Comparison of ENCODE assay signal across 19 cellular contexts in the genomic region with DNA sequence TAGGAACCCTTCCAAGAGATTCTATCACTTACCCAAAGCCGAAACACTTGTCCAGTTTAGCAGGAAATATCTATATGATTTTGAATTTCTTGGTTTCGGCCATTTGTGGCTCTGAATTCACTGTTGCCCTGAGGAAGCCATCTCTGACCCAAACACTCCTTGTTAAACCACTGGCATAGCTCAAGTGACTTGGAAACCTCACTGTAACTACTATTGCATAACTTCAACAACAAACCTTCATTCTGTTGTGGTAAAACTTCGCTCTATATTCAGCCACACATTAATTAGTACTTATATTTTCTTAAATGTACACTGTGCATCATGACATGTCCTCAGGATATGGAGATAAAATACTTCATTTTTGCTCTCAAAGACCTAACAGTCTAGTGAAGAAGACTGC.
DNase-seq lines count a peak whose midpoint lies in the region; ATAC-seq, FAIRE-seq and TF ChIP-seq lines count a peak whose summit lies in the region.
"Had no signal": no experiment of that assay in that cellular context is flagged by ENCODE, and none has a peak within 500 bp of the region (broad histone marks: within the 10 kb centered on the region; RNA-seq: fewer than 3 reads in every experiment).

No MANE protein-coding gene starts in this region.

- no peaks in the 10 kb centered on the region for H3K9me3 Mint-ChIP-seq in CD4-positive, alpha-beta T cell

- TF ChIP-seq POLR2A in endothelial cell of umbilical vein (IDR thresholded peaks at IDR 0.05; ENCODE audit: low read depth, low read length) (no peak), upper lobe of left lung (IDR thresholded peaks at IDR 0.05) (no peak)

- H2AFZ ChIP-seq in endothelial cell of umbilical vein (ENCODE audit: low read depth, low read length): no peak overlapping the region

- dilution Hi-C loops in endothelial cell of umbilical vein (cut with MboI; ENCODE audit: extremely low pct_ligation_motif_present, low sequenced_read_pairs): no loop called here

- CTCF ChIA-PET in endothelial cell of umbilical vein (lab: Charles Lee): interaction anchor here (1.0 to 1.2 kb wide), 2 partner anchors 17 to 222 kb away, joined by 3 to 6 read pairs; no protein-coding TSS in a partner anchor
- CTCF ChIA-PET in CD4-positive, alpha-beta T cell (lab: Charles Lee): no interaction called here

- POLR2A ChIA-PET in endothelial cell of umbilical vein (lab: Charles Lee): no interaction called here
- POLR2A ChIA-PET in CD4-positive, alpha-beta T cell (lab: Charles Lee): no interaction called here

- no peak overlapping the region for H3K27ac Mint-ChIP-seq in CD4-positive, alpha-beta T cell

- H3K4me2 ChIP-seq in endothelial cell of umbilical vein (ENCODE audit: insufficient read depth, low read length): no peak overlapping the region
- H3K4me2 ChIP-seq: BLaER1 had no signal

- FAIRE-seq in endothelial cell of umbilical vein (lab: Jason Lieb, UNC): peak; percentile 50
- FAIRE-seq: GM18507, GM19239, HepG2 had no signal

- no peak for TF ChIP-seq EP300 in upper lobe of left lung (IDR thresholded peaks at IDR 0.05)

- BruUV-seq in endothelial cell of umbilical vein (replicated peaks; lab: Mats Ljungman, UMichigan): no TSS peak

- H3K27ac ChIP-seq in heart right ventricle (peak overlapping the region; percentile 37 to 88 (median 72)), endothelial cell of umbilical vein (ENCODE audit: insufficient read depth, low read depth, low read length) (no peak overlapping the region), lower lobe of right lung (peak overlapping the region; percentile 68), upper lobe of left lung (peak overlapping the region; percentile 34 to 79 (median 78))
- H3K27ac ChIP-seq in CD4-positive, alpha-beta T cell (ENCODE audit: low read depth, low read length): no peak overlapping the region
- H3K27ac ChIP-seq: BLaER1, Peyer's patch had no signal

- H3K27me3 ChIP-seq in heart right ventricle: no peaks in the 10 kb centered on the region
- H3K27me3 ChIP-seq in endothelial cell of umbilical vein (ENCODE audit: control insufficient read depth in 2 of 2, insufficient read depth in 2 of 2, low read length in 2 of 2): no peaks in the 10 kb centered on the region
- no peaks in the 10 kb centered on the region for H3K27me3 ChIP-seq in lower lobe of right lung (ENCODE audit: low read depth)
- H3K27me3 ChIP-seq in upper lobe of left lung: no peaks in the 10 kb centered on the region
- no peaks in the 10 kb centered on the region for H3K27me3 ChIP-seq in CD4-positive, alpha-beta T cell (ENCODE audit: control insufficient read depth, insufficient read depth, low read length)
- H3K27me3 ChIP-seq: BLaER1, Peyer's patch had no signal

- no peak for DNase-seq in heart right ventricle
- DNase-seq in left cardiac atrium: no peak
- DNase-seq in endothelial cell of umbilical vein (ENCODE audit: low read depth, low spot score): peak; percentile 9
- DNase-seq in lower lobe of right lung: no peak
- DNase-seq in upper lobe of left lung: no peak
- no peak for DNase-seq in NCI-H524 (lab: John Stamatoyannopoulos, UW)
- DNase-seq in CD4-positive, alpha-beta T cell: no peak
- DNase-seq: DMS79 treated with DMSO at 0.1 percent for 48 hours, KG1, NCI-H1092, NCI-H2227 treated with DMSO at 0.1 percent for 48 hours, NCI-H524 treated with DMSO at 0.1 percent for 48 hours, Peyer's patch, SHP77 had no signal

- H3K27me3 Mint-ChIP-seq in CD4-positive, alpha-beta T cell: no peaks in the 10 kb centered on the region

- H3K9me3 ChIP-seq in heart right ventricle: no peaks in the 10 kb centered on the region
- H3K9me3 ChIP-seq in endothelial cell of umbilical vein (replicated peaks; ENCODE audit: control insufficient read depth, insufficient read depth, low read length): no peaks in the 10 kb centered on the region
- no peaks in the 10 kb centered on the region for H3K9me3 ChIP-seq in lower lobe of right lung
- no peaks in the 10 kb centered on the region for H3K9me3 ChIP-seq in upper lobe of left lung
- no peaks in the 10 kb centered on the region for H3K9me3 ChIP-seq in CD4-positive, alpha-beta T cell (ENCODE audit: control insufficient read depth, low read length)
- H3K9me3 ChIP-seq: BLaER1, Peyer's patch had no signal

- TF ChIP-seq CTCF in heart right ventricle (IDR thresholded peaks at IDR 0.05): no peak
- no peak for TF ChIP-seq CTCF in endothelial cell of umbilical vein (IDR thresholded peaks at IDR 0.05; ENCODE audit: extremely low read depth in 1 of 2, insufficient read depth in 1 of 2, low read depth in 1 of 2, low read length in 2 of 2)
- no peak for TF ChIP-seq CTCF in lower lobe of right lung (IDR thresholded peaks at IDR 0.05)
- TF ChIP-seq CTCF in upper lobe of left lung (IDR thresholded peaks at IDR 0.05): no peak
- TF ChIP-seq CTCF in CD4-positive, alpha-beta T cell (IDR thresholded peaks at IDR 0.05): no peak

- no peak overlapping the region for H3K9ac ChIP-seq in endothelial cell of umbilical vein (replicated peaks; ENCODE audit: extremely low read depth, insufficient read depth, low read length)
- H3K9ac ChIP-seq: BLaER1 had no signal

- intact Hi-C loops in heart right ventricle (cut with DNase I): loop anchor here in 4 of 10 donors (1.0 to 5.0 kb wide), 3 partner anchors 55 to 63 kb away; a partner anchor contains a TSS
- intact Hi-C loops in left cardiac atrium (cut with DNase I): no loop called here
- intact Hi-C loops in endothelial cell of umbilical vein (cut with micrococcal nuclease): no loop called here
- intact Hi-C loops in lower lobe of right lung (cut with DNase I): no loop called here
- intact Hi-C loops in CD4-positive, alpha-beta T cell (cut with DNase I, micrococcal nuclease): no loop called here

- no peaks in the 10 kb centered on the region for H3K4me1 Mint-ChIP-seq in CD4-positive, alpha-beta T cell (ENCODE audit: low read depth)

- ATAC-seq in heart right ventricle (no peak), left cardiac atrium (no peak), lower lobe of right lung (no peak), upper lobe of left lung (ENCODE audit: low FRiP score in 2 of 2) (no peak), GM19023 (IDR thresholded peaks at IDR 0.05; ENCODE audit: unreplicated experiment) (no peak)
- no peak for ATAC-seq in CD4-positive, alpha-beta T cell (ENCODE audit: poor library complexity)
- ATAC-seq: HepG2 had no signal

- H3K36me3 Mint-ChIP-seq in CD4-positive, alpha-beta T cell (ENCODE audit: low read depth): no peaks in the 10 kb centered on the region

- H3K36me3 ChIP-seq in heart right ventricle (no peaks in the 10 kb centered on the region), endothelial cell of umbilical vein (ENCODE audit: control insufficient read depth in 2 of 2, extremely low read depth in 1 of 2, insufficient read depth in 2 of 2, low read length in 2 of 2) (no peaks in the 10 kb centered on the region), lower lobe of right lung (no peaks in the 10 kb centered on the region), upper lobe of left lung (no peaks in the 10 kb centered on the region)
- H3K36me3 ChIP-seq: BLaER1, Peyer's patch had no signal

- H4K20me1 ChIP-seq in endothelial cell of umbilical vein (replicated peaks; ENCODE audit: control insufficient read depth, extremely low read depth, insufficient read depth, low read length): no peaks in the 10 kb centered on the region
- H4K20me1 ChIP-seq: BLaER1 had no signal

- H3K4me3 Mint-ChIP-seq in CD4-positive, alpha-beta T cell: no peak overlapping the region

- H3K9me1 ChIP-seq in endothelial cell of umbilical vein (replicated peaks; ENCODE audit: control insufficient read depth, extremely low read depth, insufficient read depth, low read length): no peaks in the 10 kb centered on the region

- peaks cover 0 to 58% (median 24%) of the 10 kb centered on the region in 9 donors for H3K4me1 ChIP-seq in heart right ventricle
- H3K4me1 ChIP-seq in endothelial cell of umbilical vein (ENCODE audit: control insufficient read depth, extremely low read depth, insufficient read depth, low read length): peaks cover 10% of the 10 kb centered on the region
- peaks cover 12% of the 10 kb centered on the region for H3K4me1 ChIP-seq in lower lobe of right lung
- H3K4me1 ChIP-seq in upper lobe of left lung: peaks cover 2 to 20% (median 14%) of the 10 kb centered on the region in 4 donors
- H3K4me1 ChIP-seq: BLaER1, Peyer's patch had no signal

- no peaks in the 10 kb centered on the region for H3K79me2 ChIP-seq in endothelial cell of umbilical vein (ENCODE audit: control insufficient read depth, insufficient read depth, low read length)

- WGBS in heart right ventricle, 2 donors: 82 to 91% methylated on average over 3 of the region's 3 CpGs
- WGBS in upper lobe of left lung, 2 donors: 68 to 82% methylated on average over 3 of the region's 3 CpGs

- H3K4me3 ChIP-seq in heart right ventricle: no peak overlapping the region
- no peak overlapping the region for H3K4me3 ChIP-seq in endothelial cell of umbilical vein (replicated peaks in 1 of 3; ENCODE audit: insufficient read depth in 1 of 3, low read depth in 1 of 3, low read length in 3 of 3)
- no peak overlapping the region for H3K4me3 ChIP-seq in lower lobe of right lung
- no peak overlapping the region for H3K4me3 ChIP-seq in upper lobe of left lung
- H3K4me3 ChIP-seq: BLaER1, Peyer's patch had no signal

TF ChIP-seq in endothelial cell of umbilical vein, 7 proteins besides CTCF, POLR2A, EP300 and RAD21:
- no peak for TF ChIP-seq MYC (IDR thresholded peaks at IDR 0.05; ENCODE audit: low read depth, low read length)
- no peak for TF ChIP-seq POLR2AphosphoS5 (IDR thresholded peaks at IDR 0.05; ENCODE audit: insufficient read depth, low read depth, low read length)
- TF ChIP-seq GATA2 (IDR thresholded peaks at IDR 0.05; ENCODE audit: insufficient read depth, insufficient read length, low read depth, low read length): no peak
- TF ChIP-seq JUN (IDR thresholded peaks at IDR 0.05; ENCODE audit: borderline replicate concordance, insufficient read depth, insufficient read length, low read depth): no peak
- no peak for TF ChIP-seq FOS (IDR thresholded peaks at IDR 0.05; ENCODE audit: borderline replicate concordance, insufficient read depth, low read length)
- TF ChIP-seq, protein P1, sequence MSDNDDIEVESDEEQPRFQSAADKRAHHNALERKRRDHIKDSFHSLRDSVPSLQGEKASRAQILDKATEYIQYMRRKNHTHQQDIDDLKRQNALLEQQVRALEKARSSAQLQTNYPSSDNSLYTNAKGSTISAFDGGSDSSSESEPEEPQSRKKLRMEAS (IDR thresholded peaks at IDR 0.05; ENCODE audit: insufficient read depth, insufficient read length): no peak

Comparison
In these comparisons a context has a peak if more than half of its experiments do, and no peak if none do; other contexts are left out.
1. H3K27ac ChIP-seq: peak in heart right ventricle (10 of 10), lower lobe of right lung (single experiment) and upper lobe of left lung (4 of 4); none in endothelial cell of umbilical vein (single experiment) and CD4-positive, alpha-beta T cell (single experiment).